1 cellular context compared by ENCODE assay signal in the genomic region with DNA sequence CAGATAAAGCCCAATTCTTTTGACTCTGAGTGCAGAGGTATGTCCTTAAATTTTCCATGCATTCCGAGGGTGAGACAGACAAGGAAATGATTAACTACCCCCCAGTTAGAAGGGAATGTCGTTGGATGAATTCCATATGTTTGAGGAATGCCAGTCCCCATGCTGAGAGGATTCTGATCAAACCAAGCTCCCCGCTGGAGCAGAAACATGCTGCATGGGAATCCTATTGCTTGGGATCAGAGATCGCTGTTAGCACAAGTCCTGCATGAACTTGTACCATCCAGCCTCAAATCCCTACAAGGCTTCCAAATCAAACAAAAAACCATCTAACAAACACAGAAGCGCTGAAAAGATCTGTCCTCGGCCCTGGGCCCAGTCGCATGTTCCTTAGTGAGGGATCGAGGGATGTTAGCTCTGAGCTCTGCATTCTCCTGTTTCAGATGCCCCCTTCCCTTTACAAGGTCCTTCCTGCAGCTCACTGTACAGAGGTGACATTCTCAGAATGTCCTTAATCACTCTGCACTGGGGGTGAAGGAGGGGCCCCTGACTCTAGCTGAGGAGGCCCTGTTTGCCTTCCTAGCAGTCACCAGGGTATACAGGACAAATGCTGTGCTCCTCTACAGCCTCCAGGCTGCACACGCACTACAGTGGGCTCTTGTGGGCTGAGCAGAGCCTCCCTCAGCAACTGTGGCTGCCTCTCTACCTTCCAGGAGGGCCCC.
TF ChIP-seq lines count a peak whose summit lies in the region.

No MANE protein-coding gene starts in this region.

TF ChIP-seq in HepG2, 621 proteins besides CTCF, POLR2A, EP300 and RAD21 (continued from another document and continues in another):
- TF ChIP-seq, protein P1, sequence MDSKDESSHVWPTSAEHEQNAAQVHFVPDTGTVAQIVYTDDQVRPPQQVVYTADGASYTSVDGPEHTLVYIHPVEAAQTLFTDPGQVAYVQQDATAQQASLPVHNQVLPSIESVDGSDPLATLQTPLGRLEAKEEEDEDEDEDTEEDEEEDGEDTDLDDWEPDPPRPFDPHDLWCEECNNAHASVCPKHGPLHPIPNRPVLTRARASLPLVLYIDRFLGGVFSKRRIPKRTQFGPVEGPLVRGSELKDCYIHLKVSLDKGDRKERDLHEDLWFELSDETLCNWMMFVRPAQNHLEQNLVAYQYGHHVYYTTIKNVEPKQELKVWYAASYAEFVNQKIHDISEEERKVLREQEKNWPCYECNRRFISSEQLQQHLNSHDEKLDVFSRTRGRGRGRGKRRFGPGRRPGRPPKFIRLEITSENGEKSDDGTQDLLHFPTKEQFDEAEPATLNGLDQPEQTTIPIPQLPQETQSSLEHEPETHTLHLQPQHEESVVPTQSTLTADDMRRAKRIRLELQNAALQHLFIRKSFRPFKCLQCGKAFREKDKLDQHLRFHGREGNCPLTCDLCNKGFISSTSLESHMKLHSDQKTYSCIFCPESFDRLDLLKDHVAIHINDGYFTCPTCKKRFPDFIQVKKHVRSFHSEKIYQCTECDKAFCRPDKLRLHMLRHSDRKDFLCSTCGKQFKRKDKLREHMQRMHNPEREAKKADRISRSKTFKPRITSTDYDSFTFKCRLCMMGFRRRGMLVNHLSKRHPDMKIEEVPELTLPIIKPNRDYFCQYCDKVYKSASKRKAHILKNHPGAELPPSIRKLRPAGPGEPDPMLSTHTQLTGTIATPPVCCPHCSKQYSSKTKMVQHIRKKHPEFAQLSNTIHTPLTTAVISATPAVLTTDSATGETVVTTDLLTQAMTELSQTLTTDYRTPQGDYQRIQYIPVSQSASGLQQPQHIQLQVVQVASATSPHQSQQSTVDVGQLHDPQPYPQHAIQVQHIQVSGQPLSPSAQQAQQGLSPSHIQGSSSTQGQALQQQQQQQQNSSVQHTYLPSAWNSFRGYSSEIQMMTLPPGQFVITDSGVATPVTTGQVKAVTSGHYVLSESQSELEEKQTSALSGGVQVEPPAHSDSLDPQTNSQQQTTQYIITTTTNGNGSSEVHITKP (CRISPR knock-in tag; IDR thresholded peaks at IDR 0.05; ENCODE audit: low read depth), result no peak
- TF ChIP-seq HMG20B (CRISPR knock-in tag; conservative IDR thresholded peaks at IDR 0.05) (no peak), ZKSCAN1 (IDR thresholded peaks at IDR 0.05; ENCODE audit: low read length) (no peak), MEF2D (CRISPR knock-in tag; IDR thresholded peaks at IDR 0.05) (no peak), ZNF724P (CRISPR knock-in tag; IDR thresholded peaks at IDR 0.05; ENCODE audit: borderline replicate concordance) (no peak), ZBTB7B (CRISPR knock-in tag; IDR thresholded peaks at IDR 0.05) (no peak), RARA (CRISPR knock-in tag; IDR thresholded peaks at IDR 0.05) (no peak), PHB2 (IDR thresholded peaks at IDR 0.05; ENCODE audit: partially characterized antibody) (no peak), ZNF800 (CRISPR knock-in tag; IDR thresholded peaks at IDR 0.05) (no peak), ZNF142 (CRISPR knock-in tag; IDR thresholded peaks at IDR 0.05) (no peak), ZNF883 (CRISPR knock-in tag; IDR thresholded peaks at IDR 0.05; ENCODE audit: not compliant biosample characterization) (no peak), ZNF230 (CRISPR knock-in tag; IDR thresholded peaks at IDR 0.05) (no peak), TAF1 (CRISPR knock-in tag; IDR thresholded peaks at IDR 0.05) (0 out of 2 replicates have a peak, but pooled peaks have one; percentile 19), ZNF329 (CRISPR knock-in tag; IDR thresholded peaks at IDR 0.05; ENCODE audit: low read depth) (no peak), HNF4A (CRISPR knock-in tag; IDR thresholded peaks at IDR 0.05) (peak; percentile 24; the same call in 1 of the 2 replicates), THRA (CRISPR knock-in tag; IDR thresholded peaks at IDR 0.05; ENCODE audit: borderline replicate concordance) (no peak), MZF1 (CRISPR knock-in tag; IDR thresholded peaks at IDR 0.05; ENCODE audit: borderline replicate concordance) (no peak), ARNTL (CRISPR knock-in tag; IDR thresholded peaks at IDR 0.05) (no peak), ZNF703 (CRISPR knock-in tag; IDR thresholded peaks at IDR 0.05; ENCODE audit: borderline replicate concordance) (no peak), ZMYM2 (CRISPR knock-in tag; IDR thresholded peaks at IDR 0.05) (no peak), ZMAT3 (CRISPR knock-in tag; conservative IDR thresholded peaks at IDR 0.05) (no peak), ZNF75D (CRISPR knock-in tag; IDR thresholded peaks at IDR 0.05; ENCODE audit: borderline replicate concordance) (no peak)
- TF ChIP-seq, protein P2, sequence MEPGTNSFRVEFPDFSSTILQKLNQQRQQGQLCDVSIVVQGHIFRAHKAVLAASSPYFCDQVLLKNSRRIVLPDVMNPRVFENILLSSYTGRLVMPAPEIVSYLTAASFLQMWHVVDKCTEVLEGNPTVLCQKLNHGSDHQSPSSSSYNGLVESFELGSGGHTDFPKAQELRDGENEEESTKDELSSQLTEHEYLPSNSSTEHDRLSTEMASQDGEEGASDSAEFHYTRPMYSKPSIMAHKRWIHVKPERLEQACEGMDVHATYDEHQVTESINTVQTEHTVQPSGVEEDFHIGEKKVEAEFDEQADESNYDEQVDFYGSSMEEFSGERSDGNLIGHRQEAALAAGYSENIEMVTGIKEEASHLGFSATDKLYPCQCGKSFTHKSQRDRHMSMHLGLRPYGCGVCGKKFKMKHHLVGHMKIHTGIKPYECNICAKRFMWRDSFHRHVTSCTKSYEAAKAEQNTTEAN (CRISPR knock-in tag; conservative IDR thresholded peaks at IDR 0.05), result no peak
- TF ChIP-seq, protein P3, sequence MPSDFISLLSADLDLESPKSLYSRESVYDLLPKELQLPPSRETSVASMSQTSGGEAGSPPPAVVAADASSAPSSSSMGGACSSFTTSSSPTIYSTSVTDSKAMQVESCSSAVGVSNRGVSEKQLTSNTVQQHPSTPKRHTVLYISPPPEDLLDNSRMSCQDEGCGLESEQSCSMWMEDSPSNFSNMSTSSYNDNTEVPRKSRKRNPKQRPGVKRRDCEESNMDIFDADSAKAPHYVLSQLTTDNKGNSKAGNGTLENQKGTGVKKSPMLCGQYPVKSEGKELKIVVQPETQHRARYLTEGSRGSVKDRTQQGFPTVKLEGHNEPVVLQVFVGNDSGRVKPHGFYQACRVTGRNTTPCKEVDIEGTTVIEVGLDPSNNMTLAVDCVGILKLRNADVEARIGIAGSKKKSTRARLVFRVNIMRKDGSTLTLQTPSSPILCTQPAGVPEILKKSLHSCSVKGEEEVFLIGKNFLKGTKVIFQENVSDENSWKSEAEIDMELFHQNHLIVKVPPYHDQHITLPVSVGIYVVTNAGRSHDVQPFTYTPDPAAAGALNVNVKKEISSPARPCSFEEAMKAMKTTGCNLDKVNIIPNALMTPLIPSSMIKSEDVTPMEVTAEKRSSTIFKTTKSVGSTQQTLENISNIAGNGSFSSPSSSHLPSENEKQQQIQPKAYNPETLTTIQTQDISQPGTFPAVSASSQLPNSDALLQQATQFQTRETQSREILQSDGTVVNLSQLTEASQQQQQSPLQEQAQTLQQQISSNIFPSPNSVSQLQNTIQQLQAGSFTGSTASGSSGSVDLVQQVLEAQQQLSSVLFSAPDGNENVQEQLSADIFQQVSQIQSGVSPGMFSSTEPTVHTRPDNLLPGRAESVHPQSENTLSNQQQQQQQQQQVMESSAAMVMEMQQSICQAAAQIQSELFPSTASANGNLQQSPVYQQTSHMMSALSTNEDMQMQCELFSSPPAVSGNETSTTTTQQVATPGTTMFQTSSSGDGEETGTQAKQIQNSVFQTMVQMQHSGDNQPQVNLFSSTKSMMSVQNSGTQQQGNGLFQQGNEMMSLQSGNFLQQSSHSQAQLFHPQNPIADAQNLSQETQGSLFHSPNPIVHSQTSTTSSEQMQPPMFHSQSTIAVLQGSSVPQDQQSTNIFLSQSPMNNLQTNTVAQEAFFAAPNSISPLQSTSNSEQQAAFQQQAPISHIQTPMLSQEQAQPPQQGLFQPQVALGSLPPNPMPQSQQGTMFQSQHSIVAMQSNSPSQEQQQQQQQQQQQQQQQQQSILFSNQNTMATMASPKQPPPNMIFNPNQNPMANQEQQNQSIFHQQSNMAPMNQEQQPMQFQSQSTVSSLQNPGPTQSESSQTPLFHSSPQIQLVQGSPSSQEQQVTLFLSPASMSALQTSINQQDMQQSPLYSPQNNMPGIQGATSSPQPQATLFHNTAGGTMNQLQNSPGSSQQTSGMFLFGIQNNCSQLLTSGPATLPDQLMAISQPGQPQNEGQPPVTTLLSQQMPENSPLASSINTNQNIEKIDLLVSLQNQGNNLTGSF (CRISPR knock-in tag; IDR thresholded peaks at IDR 0.05), result no peak
- TF ChIP-seq, protein P4, sequence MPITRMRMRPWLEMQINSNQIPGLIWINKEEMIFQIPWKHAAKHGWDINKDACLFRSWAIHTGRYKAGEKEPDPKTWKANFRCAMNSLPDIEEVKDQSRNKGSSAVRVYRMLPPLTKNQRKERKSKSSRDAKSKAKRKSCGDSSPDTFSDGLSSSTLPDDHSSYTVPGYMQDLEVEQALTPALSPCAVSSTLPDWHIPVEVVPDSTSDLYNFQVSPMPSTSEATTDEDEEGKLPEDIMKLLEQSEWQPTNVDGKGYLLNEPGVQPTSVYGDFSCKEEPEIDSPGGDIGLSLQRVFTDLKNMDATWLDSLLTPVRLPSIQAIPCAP (CRISPR knock-in tag; IDR thresholded peaks at IDR 0.05; ENCODE audit: low read depth), result no peak
- TF ChIP-seq, protein P5, sequence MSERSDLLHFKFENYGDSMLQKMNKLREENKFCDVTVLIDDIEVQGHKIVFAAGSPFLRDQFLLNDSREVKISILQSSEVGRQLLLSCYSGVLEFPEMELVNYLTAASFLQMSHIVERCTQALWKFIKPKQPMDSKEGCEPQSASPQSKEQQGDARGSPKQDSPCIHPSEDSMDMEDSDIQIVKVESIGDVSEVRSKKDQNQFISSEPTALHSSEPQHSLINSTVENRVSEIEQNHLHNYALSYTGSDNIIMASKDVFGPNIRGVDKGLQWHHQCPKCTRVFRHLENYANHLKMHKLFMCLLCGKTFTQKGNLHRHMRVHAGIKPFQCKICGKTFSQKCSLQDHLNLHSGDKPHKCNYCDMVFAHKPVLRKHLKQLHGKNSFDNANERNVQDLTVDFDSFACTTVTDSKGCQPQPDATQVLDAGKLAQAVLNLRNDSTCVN (CRISPR knock-in tag; IDR thresholded peaks at IDR 0.05; ENCODE audit: borderline replicate concordance), result no peak
- TF ChIP-seq, protein P6, sequence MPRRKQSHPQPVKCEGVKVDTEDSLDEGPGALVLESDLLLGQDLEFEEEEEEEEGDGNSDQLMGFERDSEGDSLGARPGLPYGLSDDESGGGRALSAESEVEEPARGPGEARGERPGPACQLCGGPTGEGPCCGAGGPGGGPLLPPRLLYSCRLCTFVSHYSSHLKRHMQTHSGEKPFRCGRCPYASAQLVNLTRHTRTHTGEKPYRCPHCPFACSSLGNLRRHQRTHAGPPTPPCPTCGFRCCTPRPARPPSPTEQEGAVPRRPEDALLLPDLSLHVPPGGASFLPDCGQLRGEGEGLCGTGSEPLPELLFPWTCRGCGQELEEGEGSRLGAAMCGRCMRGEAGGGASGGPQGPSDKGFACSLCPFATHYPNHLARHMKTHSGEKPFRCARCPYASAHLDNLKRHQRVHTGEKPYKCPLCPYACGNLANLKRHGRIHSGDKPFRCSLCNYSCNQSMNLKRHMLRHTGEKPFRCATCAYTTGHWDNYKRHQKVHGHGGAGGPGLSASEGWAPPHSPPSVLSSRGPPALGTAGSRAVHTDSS (CRISPR knock-in tag; conservative IDR thresholded peaks at IDR 0.05), result no peak
